Comparison of ENCODE assay signal across 10 cellular contexts in the genomic region with DNA sequence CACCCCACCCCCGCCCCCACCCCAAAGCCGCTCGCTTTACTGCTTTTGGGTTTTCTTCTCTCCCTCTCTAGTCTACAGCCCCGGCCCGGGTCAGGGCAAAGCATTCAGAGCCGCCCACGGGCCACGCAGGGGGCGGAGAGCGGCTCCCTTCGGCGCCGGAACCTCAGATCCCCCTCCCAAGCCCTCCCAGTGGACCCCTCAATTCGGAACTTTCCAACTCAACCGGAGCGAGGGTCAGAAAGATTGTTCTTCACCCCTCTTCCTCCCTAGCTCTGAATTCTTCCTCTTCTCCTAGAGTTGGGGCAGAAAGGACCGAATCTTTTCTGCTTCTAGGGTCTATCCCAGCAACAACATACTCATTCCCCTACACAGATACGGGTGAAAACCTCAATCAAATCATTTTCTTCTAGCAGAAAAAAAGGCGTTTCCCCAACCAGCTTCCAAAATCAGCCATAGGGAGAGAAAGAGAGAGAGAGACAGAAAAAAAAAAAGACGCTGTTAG. TPM values are rescaled to one million over a fixed set of nuclear protein-coding genes. Genes with fewer than 3 reads are reported as not detected.
DNase-seq lines count a peak whose midpoint lies in the region; ATAC-seq, FAIRE-seq and TF ChIP-seq lines count a peak whose summit lies in the region.
"Had no signal": no experiment of that assay in that cellular context is flagged by ENCODE, and none has a peak within 500 bp of the region (broad histone marks: within the 10 kb centered on the region; RNA-seq: fewer than 3 reads in every experiment).

No MANE protein-coding gene starts in this region.

- H3K4me2 ChIP-seq in skeletal muscle satellite cell (ENCODE audit: low read length): peak overlapping the region; percentile 97

- TF ChIP-seq CTCF in cardiac muscle cell (IDR thresholded peaks at IDR 0.05; ENCODE audit: low read depth, low read length): no peak

- no peak for FAIRE-seq in GM12892 (lab: Jason Lieb, UNC)

- H3K4me1 ChIP-seq in cardiac muscle cell (ENCODE audit: low read depth): peaks cover 49% of the 10 kb centered on the region
- peaks cover 62% of the 10 kb centered on the region for H3K4me1 ChIP-seq in skeletal muscle satellite cell (ENCODE audit: control insufficient read depth, insufficient read depth, low read length)

- peaks cover 7% of the 10 kb centered on the region for H3K36me3 ChIP-seq in cardiac muscle cell
- peaks cover 14% of the 10 kb centered on the region for H3K36me3 ChIP-seq in skeletal muscle satellite cell (ENCODE audit: insufficient read depth, low read length)

- peak overlapping the region; percentile 99 for H3K9ac ChIP-seq in skeletal muscle satellite cell (ENCODE audit: low read depth, low read length)

- ATAC-seq in HG02610 (IDR thresholded peaks at IDR 0.05; ENCODE audit: unreplicated experiment) (peak; percentile 31), GM18907 (IDR thresholded peaks at IDR 0.05; ENCODE audit: unreplicated experiment) (no peak)

- peak overlapping the region; percentile 98 for H3K27ac ChIP-seq in cardiac muscle cell

- DNase-seq in activated CD8-positive, alpha-beta memory T cell treated with anti-CD3 and anti-CD28 coated beads, Interleukin-2, amount 50 U/mL, for 4 hours: peak; percentile 34
- DNase-seq in cardiac muscle cell (ENCODE audit: low read depth in 1 of 2, low spot score in 1 of 2) (peak in 1 of 2 donors; percentile 52), GM12892 (ENCODE audit: insufficient read length) (no peak), hypothalamus (lab: John Stamatoyannopoulos, UW) (no peak), putamen (ENCODE audit: low spot score) (no peak)

- peak overlapping the region; percentile 90 for H3K4me3 ChIP-seq in cardiac muscle cell
- peak overlapping the region; percentile 94 for H3K4me3 ChIP-seq in skeletal muscle satellite cell (ENCODE audit: low read length)

- H3K9me3 ChIP-seq in cardiac muscle cell (ENCODE audit: low read depth) (no peaks in the 10 kb centered on the region), skeletal muscle satellite cell (replicated peaks; ENCODE audit: low read length) (no peaks in the 10 kb centered on the region)

- no peak for TF ChIP-seq POLR2A in GM12892 (IDR thresholded peaks at IDR 0.05; ENCODE audit: low read depth, low read length)

- no peaks in the 10 kb centered on the region for H3K27me3 ChIP-seq in cardiac muscle cell
- no peaks in the 10 kb centered on the region for H3K27me3 ChIP-seq in skeletal muscle satellite cell (ENCODE audit: control insufficient read depth, insufficient read depth, low read length)

RNA-seq across cellular contexts. Expression of a gene that starts 1.0 kb away (rescaled TPM):
- 111 and 114 TPM in 2 replicates for total RNA-seq in cardiac muscle cell
- polyA plus RNA-seq in cardiac muscle cell: 107 and 116 TPM in 2 replicates
- total RNA-seq in skeletal muscle satellite cell (2012; rRNA removed): 4.6 and 5.9 TPM in 2 replicates
- 2.8 TPM for polyA plus RNA-seq in GM12892 (2012; ENCODE audit: missing spikeins)
- total RNA-seq: NCI-H460 had no signal

RNA-seq across cellular contexts. Expression of a gene that starts 13.1 kb away (rescaled TPM):
- total RNA-seq in cardiac muscle cell: 5.9 and 6.6 TPM in 2 replicates
- 9.1 and 12.4 TPM in 2 replicates for polyA plus RNA-seq in cardiac muscle cell
- not detected in 2 replicates for total RNA-seq in skeletal muscle satellite cell (2012; rRNA removed)
- not detected for polyA plus RNA-seq in GM12892 (2012; ENCODE audit: missing spikeins)
- total RNA-seq: NCI-H460, renal cortical epithelial cell had no signal

RNA-seq across cellular contexts. Expression of a gene that starts 34.2 kb away (rescaled TPM):
- total RNA-seq in cardiac muscle cell: 12.2 and 12.5 TPM in 2 replicates
- polyA plus RNA-seq in cardiac muscle cell: 5.4 TPM in 2 replicates
- total RNA-seq in skeletal muscle satellite cell (2012; rRNA removed): 1.3 and 1.7 TPM in 2 replicates
- polyA plus RNA-seq in GM12892 (2012; ENCODE audit: missing spikeins): 2.7 TPM

RNA-seq across cellular contexts. Expression of a gene that starts 46.1 kb away (rescaled TPM):
- total RNA-seq in cardiac muscle cell: 37.7 and 42.4 TPM in 2 replicates
- 24.7 and 24.9 TPM in 2 replicates for polyA plus RNA-seq in cardiac muscle cell
- total RNA-seq in skeletal muscle satellite cell (2012; rRNA removed): 1.1 and 6.3 TPM in 2 replicates
- polyA plus RNA-seq in GM12892 (2012; ENCODE audit: missing spikeins): 4.5 TPM

RNA-seq across cellular contexts. Expression of a gene that starts 49.7 kb away (rescaled TPM):
- 0.24 TPM in 1 of 2 replicates, not detected in the other for total RNA-seq in cardiac muscle cell
- 0.46 and 1.9 TPM in 2 replicates for polyA plus RNA-seq in cardiac muscle cell
- under 0.01 TPM in 2 replicates for total RNA-seq in skeletal muscle satellite cell (2012; rRNA removed)
- polyA plus RNA-seq in GM12892 (2012; ENCODE audit: missing spikeins): not detected
